Comparison of ENCODE assay signal across 19 cellular contexts in the genomic region with DNA sequence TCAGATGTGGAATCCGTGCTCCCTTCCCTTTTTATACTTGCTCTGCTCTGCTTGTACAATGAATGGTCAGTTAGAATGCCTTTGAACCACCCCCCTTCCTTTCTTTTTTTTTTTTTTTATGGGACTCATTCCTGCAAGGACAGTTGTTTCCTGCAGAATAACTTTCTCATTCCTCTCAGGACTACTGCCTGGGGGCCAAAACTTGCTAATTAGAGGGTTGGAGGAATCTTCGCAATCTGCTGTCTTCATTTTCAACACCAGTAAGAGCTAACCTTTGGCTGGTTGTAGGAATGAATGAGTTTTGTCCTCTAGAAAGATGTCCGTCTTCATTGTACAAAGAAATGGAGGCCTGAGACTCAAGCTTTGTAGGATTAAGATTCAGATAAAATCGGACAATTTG.
DNase-seq lines count a peak whose midpoint lies in the region; ATAC-seq and TF ChIP-seq lines count a peak whose summit lies in the region.
"Had no signal": no experiment of that assay in that cellular context is flagged by ENCODE, and none has a peak within 500 bp of the region (broad histone marks: within the 10 kb centered on the region; RNA-seq: fewer than 3 reads in every experiment).

No MANE protein-coding gene starts in this region.

- H3K9me3 Mint-ChIP-seq in nephron progenitor cell, result no peaks in the 10 kb centered on the region
- no peaks in the 10 kb centered on the region for H3K9me3 Mint-ChIP-seq in CD4-positive, alpha-beta T cell
- H3K9me3 Mint-ChIP-seq: CD14-positive monocyte; CD8-positive, alpha-beta T cell had no signal

- H2BK15ac ChIP-seq in mesenchymal stem cell (ENCODE audit: low read depth, poor library complexity, severe bottlenecking), result no peak overlapping the region

- no peak overlapping the region for H2BK12ac ChIP-seq in mesenchymal stem cell (ENCODE audit: low read length in 2 of 2)

- no peak overlapping the region for H2BK120ac ChIP-seq in mesenchymal stem cell (ENCODE audit: low read depth, low read length)

- H3K18ac ChIP-seq in mesenchymal stem cell (ENCODE audit: low read depth in 1 of 2, low read length in 2 of 2), result no peak overlapping the region

- no peak overlapping the region for H2BK5ac ChIP-seq in mesenchymal stem cell (ENCODE audit: low read depth, low read length, poor library complexity, severe bottlenecking)

- H3K27ac ChIP-seq in VCaP (peak overlapping the region; percentile 97), mesenchymal stem cell (ENCODE audit: low read length, poor library complexity, severe bottlenecking) (no peak overlapping the region)
- H3K27ac ChIP-seq in CD4-positive, alpha-beta T cell (ENCODE audit: low read depth, low read length), result no peak overlapping the region
- H3K27ac ChIP-seq: BLaER1, GM23248, KMS-11 had no signal

- H3K4ac ChIP-seq in mesenchymal stem cell (ENCODE audit: low read depth in 1 of 2, low read length in 2 of 2), result no peak overlapping the region

- no peak overlapping the region for H4K8ac ChIP-seq in mesenchymal stem cell (ENCODE audit: low read length)

- no peak overlapping the region for H3K4me2 ChIP-seq in mesenchymal stem cell (ENCODE audit: low read length, poor library complexity, severe bottlenecking)
- H3K4me2 ChIP-seq: BLaER1, KMS-11 had no signal

- peaks cover 2% of the 10 kb centered on the region for H3K27me3 Mint-ChIP-seq in nephron progenitor cell (ENCODE audit: low read depth, poor library complexity)
- H3K27me3 Mint-ChIP-seq in CD4-positive, alpha-beta T cell, result peaks cover 6% of the 10 kb centered on the region

- H3K27ac Mint-ChIP-seq in nephron progenitor cell, result no peak overlapping the region
- no peak overlapping the region for H3K27ac Mint-ChIP-seq in CD4-positive, alpha-beta T cell
- H3K27ac Mint-ChIP-seq: CD14-positive monocyte; CD8-positive, alpha-beta T cell had no signal

- H4K91ac ChIP-seq in mesenchymal stem cell (ENCODE audit: low read length), result no peak overlapping the region

- H3K14ac ChIP-seq in mesenchymal stem cell (ENCODE audit: low read length in 2 of 2), result no peak overlapping the region

- peaks cover 90% of the 10 kb centered on the region for H3K4me1 Mint-ChIP-seq in nephron progenitor cell
- H3K4me1 Mint-ChIP-seq in CD4-positive, alpha-beta T cell (ENCODE audit: low read depth), result peaks cover 6% of the 10 kb centered on the region

- no peak overlapping the region for H3K4me3 ChIP-seq in mesenchymal stem cell (ENCODE audit: insufficient read depth in 1 of 2, low read depth in 1 of 2, low read length in 2 of 2)
- H3K4me3 ChIP-seq: BLaER1, GM23248, HAP-1 had no signal

- TF ChIP-seq CTCF in VCaP (conservative IDR thresholded peaks at IDR 0.05) (no peak), nephron progenitor cell (IDR thresholded peaks at IDR 0.05) (no peak)
- TF ChIP-seq CTCF in CD4-positive, alpha-beta T cell (IDR thresholded peaks at IDR 0.05), result no peak

- H3K36me3 ChIP-seq in mesenchymal stem cell (ENCODE audit: control insufficient read depth in 1 of 2, insufficient read depth in 2 of 2, low read depth in 1 of 2, low read length in 2 of 2), result no peaks in the 10 kb centered on the region
- H3K36me3 ChIP-seq: BLaER1, HAP-1 had no signal

- CTCF ChIA-PET in HEK293T (lab: Yijun Ruan, JAX), result no interaction called here
- CTCF ChIA-PET in CD4-positive, alpha-beta T cell (lab: Charles Lee), result no interaction called here

- peak; percentile 8 for DNase-seq in COLO829 (ENCODE audit: low spot score)
- no peak for DNase-seq in HEK293T (ENCODE audit: extremely low spot score)
- DNase-seq in mesenchymal stem cell, result no peak
- no peak for DNase-seq in central memory CD4-positive, alpha-beta T cell
- no peak for DNase-seq in nephron progenitor cell
- no peak for DNase-seq in CD4-positive, alpha-beta T cell
- DNase-seq: 8988T; CD8-positive, alpha-beta T cell; COR-L47; DMS 273 treated with DMSO at 0.1 percent for 48 hours; DMS79 treated with DMSO at 0.1 percent for 48 hours; EL; GM23248 had no signal

- WGBS in mesenchymal stem cell, result 97% methylated on average over 4 of the region's 4 CpGs

- H3K79me1 ChIP-seq in mesenchymal stem cell (replicated peaks; ENCODE audit: low read length, poor library complexity, severe bottlenecking), result no peaks in the 10 kb centered on the region

- peak overlapping the region; percentile 20 for H2AK5ac ChIP-seq in mesenchymal stem cell (ENCODE audit: low read length, severe bottlenecking)

- H3K9me3 ChIP-seq in mesenchymal stem cell (ENCODE audit: control insufficient read depth, low read length), result no peaks in the 10 kb centered on the region
- H3K9me3 ChIP-seq in CD4-positive, alpha-beta T cell (ENCODE audit: control insufficient read depth, low read length), result no peaks in the 10 kb centered on the region
- H3K9me3 ChIP-seq: BLaER1, HAP-1 had no signal

- no peaks in the 10 kb centered on the region for H3K27me3 ChIP-seq in mesenchymal stem cell (ENCODE audit: control insufficient read depth in 1 of 2, insufficient read depth in 1 of 2, low read length in 2 of 2)
- H3K27me3 ChIP-seq in CD4-positive, alpha-beta T cell (ENCODE audit: control insufficient read depth, insufficient read depth, low read length), result no peaks in the 10 kb centered on the region
- H3K27me3 ChIP-seq: BLaER1 had no signal

- H2AFZ ChIP-seq in mesenchymal stem cell (ENCODE audit: low read depth, low read length), result no peak overlapping the region
- H2AFZ ChIP-seq: GM23248 had no signal

- no peak for ATAC-seq in HG03159 (IDR thresholded peaks at IDR 0.05; ENCODE audit: unreplicated experiment)
- ATAC-seq in CD4-positive, alpha-beta T cell (ENCODE audit: poor library complexity), result no peak
- ATAC-seq: CD8-positive, alpha-beta T cell had no signal

- no peaks in the 10 kb centered on the region for H3K36me3 Mint-ChIP-seq in nephron progenitor cell (ENCODE audit: low read depth)
- no peaks in the 10 kb centered on the region for H3K36me3 Mint-ChIP-seq in CD4-positive, alpha-beta T cell (ENCODE audit: low read depth)
- H3K36me3 Mint-ChIP-seq: CD14-positive monocyte; CD8-positive, alpha-beta T cell had no signal

- H3K4me1 ChIP-seq in mesenchymal stem cell (ENCODE audit: control insufficient read depth, insufficient read depth, low read depth, low read length), result peaks cover 7% of the 10 kb centered on the region
- H3K4me1 ChIP-seq: BLaER1, HAP-1 had no signal

- intact Hi-C loops in CD4-positive, alpha-beta T cell (cut with DNase I, micrococcal nuclease), result no loop called here

- no peak overlapping the region for H3K9ac ChIP-seq in mesenchymal stem cell (ENCODE audit: low read length)
- H3K9ac ChIP-seq: BLaER1, GM23248, KMS-11 had no signal

- H3K4me3 Mint-ChIP-seq in nephron progenitor cell, result no peak overlapping the region
- H3K4me3 Mint-ChIP-seq in CD4-positive, alpha-beta T cell, result no peak overlapping the region
- H3K4me3 Mint-ChIP-seq: CD14-positive monocyte; CD8-positive, alpha-beta T cell had no signal

- no peak overlapping the region for H3K23ac ChIP-seq in mesenchymal stem cell (ENCODE audit: low read length in 2 of 2)

- POLR2A ChIA-PET in HEK293T (lab: Yijun Ruan, JAX), result no interaction called here
- POLR2A ChIA-PET in CD4-positive, alpha-beta T cell (lab: Charles Lee), result no interaction called here

TF ChIP-seq in HEK293T, 16 proteins besides CTCF, POLR2A, EP300 and RAD21:
- no peak for TF ChIP-seq TARDBP (IDR thresholded peaks at IDR 0.05)
- TF ChIP-seq ZNF384 (IDR thresholded peaks at IDR 0.05), result peak; percentile 32; the same call in 1 of the 2 replicates
